In genomic region chr7:76514926-76515325, GRCh38 we compare ENCODE assay signal across 1 cellular context.
TF ChIP-seq lines count a peak whose summit lies in the region.

No MANE protein-coding gene starts in this region.

TF ChIP-seq in K562, 482 proteins besides CTCF, POLR2A, EP300 and RAD21:
- TF ChIP-seq, protein P1, sequence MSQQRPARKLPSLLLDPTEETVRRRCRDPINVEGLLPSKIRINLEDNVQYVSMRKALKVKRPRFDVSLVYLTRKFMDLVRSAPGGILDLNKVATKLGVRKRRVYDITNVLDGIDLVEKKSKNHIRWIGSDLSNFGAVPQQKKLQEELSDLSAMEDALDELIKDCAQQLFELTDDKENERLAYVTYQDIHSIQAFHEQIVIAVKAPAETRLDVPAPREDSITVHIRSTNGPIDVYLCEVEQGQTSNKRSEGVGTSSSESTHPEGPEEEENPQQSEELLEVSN (IDR thresholded peaks at IDR 0.05; ENCODE audit: borderline replicate concordance in 1 of 2, extremely low read depth in 1 of 2, insufficient read depth in 1 of 2, insufficient read length in 1 of 2, low read depth in 1 of 2, low read length in 1 of 2, poor library complexity in 1 of 2, severe bottlenecking in 1 of 2): peak in 1 of 2 experiments; percentile 51
- TF ChIP-seq FOXJ3 (CRISPR knock-in tag; IDR thresholded peaks at IDR 0.05) (no peak), ZNF583 (CRISPR knock-in tag; IDR thresholded peaks at IDR 0.05) (no peak), POLR2AphosphoS5 (IDR thresholded peaks at IDR 0.05; ENCODE audit: control insufficient read depth, insufficient read depth, low read depth, low read length) (no peak), BRCA1 (IDR thresholded peaks at IDR 0.05) (no peak), BRCA1 (CRISPR knock-in tag; IDR thresholded peaks at IDR 0.05) (no peak), USF1 (CRISPR knock-in tag; IDR thresholded peaks at IDR 0.05) (no peak), ATF1 (CRISPR knock-in tag; IDR thresholded peaks at IDR 0.05) (no peak), ATF1 (tag; IDR thresholded peaks at IDR 0.05) (no peak), BHLHE40 (IDR thresholded peaks at IDR 0.05; ENCODE audit: low read length) (peak; percentile 70), RBM17 (IDR thresholded peaks at IDR 0.05; ENCODE audit: borderline replicate concordance, low read depth, low read length) (no peak), HOMEZ (CRISPR knock-in tag; IDR thresholded peaks at IDR 0.05) (no peak), TAF9B (IDR thresholded peaks at IDR 0.05; ENCODE audit: partially characterized antibody) (no peak), POLR2G (IDR thresholded peaks at IDR 0.05; ENCODE audit: low read depth, low read length) (no peak), ZBTB11 (CRISPR knock-in tag; IDR thresholded peaks at IDR 0.05) (no peak), TCFL5 (CRISPR knock-in tag; conservative IDR thresholded peaks at IDR 0.05) (no peak)
- TF ChIP-seq, protein P2, sequence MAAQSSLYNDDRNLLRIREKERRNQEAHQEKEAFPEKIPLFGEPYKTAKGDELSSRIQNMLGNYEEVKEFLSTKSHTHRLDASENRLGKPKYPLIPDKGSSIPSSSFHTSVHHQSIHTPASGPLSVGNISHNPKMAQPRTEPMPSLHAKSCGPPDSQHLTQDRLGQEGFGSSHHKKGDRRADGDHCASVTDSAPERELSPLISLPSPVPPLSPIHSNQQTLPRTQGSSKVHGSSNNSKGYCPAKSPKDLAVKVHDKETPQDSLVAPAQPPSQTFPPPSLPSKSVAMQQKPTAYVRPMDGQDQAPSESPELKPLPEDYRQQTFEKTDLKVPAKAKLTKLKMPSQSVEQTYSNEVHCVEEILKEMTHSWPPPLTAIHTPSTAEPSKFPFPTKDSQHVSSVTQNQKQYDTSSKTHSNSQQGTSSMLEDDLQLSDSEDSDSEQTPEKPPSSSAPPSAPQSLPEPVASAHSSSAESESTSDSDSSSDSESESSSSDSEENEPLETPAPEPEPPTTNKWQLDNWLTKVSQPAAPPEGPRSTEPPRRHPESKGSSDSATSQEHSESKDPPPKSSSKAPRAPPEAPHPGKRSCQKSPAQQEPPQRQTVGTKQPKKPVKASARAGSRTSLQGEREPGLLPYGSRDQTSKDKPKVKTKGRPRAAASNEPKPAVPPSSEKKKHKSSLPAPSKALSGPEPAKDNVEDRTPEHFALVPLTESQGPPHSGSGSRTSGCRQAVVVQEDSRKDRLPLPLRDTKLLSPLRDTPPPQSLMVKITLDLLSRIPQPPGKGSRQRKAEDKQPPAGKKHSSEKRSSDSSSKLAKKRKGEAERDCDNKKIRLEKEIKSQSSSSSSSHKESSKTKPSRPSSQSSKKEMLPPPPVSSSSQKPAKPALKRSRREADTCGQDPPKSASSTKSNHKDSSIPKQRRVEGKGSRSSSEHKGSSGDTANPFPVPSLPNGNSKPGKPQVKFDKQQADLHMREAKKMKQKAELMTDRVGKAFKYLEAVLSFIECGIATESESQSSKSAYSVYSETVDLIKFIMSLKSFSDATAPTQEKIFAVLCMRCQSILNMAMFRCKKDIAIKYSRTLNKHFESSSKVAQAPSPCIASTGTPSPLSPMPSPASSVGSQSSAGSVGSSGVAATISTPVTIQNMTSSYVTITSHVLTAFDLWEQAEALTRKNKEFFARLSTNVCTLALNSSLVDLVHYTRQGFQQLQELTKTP (IDR thresholded peaks at IDR 0.05; ENCODE audit: low read depth in 1 of 2, partially characterized antibody in 2 of 2): no peak
- TF ChIP-seq, protein P3, sequence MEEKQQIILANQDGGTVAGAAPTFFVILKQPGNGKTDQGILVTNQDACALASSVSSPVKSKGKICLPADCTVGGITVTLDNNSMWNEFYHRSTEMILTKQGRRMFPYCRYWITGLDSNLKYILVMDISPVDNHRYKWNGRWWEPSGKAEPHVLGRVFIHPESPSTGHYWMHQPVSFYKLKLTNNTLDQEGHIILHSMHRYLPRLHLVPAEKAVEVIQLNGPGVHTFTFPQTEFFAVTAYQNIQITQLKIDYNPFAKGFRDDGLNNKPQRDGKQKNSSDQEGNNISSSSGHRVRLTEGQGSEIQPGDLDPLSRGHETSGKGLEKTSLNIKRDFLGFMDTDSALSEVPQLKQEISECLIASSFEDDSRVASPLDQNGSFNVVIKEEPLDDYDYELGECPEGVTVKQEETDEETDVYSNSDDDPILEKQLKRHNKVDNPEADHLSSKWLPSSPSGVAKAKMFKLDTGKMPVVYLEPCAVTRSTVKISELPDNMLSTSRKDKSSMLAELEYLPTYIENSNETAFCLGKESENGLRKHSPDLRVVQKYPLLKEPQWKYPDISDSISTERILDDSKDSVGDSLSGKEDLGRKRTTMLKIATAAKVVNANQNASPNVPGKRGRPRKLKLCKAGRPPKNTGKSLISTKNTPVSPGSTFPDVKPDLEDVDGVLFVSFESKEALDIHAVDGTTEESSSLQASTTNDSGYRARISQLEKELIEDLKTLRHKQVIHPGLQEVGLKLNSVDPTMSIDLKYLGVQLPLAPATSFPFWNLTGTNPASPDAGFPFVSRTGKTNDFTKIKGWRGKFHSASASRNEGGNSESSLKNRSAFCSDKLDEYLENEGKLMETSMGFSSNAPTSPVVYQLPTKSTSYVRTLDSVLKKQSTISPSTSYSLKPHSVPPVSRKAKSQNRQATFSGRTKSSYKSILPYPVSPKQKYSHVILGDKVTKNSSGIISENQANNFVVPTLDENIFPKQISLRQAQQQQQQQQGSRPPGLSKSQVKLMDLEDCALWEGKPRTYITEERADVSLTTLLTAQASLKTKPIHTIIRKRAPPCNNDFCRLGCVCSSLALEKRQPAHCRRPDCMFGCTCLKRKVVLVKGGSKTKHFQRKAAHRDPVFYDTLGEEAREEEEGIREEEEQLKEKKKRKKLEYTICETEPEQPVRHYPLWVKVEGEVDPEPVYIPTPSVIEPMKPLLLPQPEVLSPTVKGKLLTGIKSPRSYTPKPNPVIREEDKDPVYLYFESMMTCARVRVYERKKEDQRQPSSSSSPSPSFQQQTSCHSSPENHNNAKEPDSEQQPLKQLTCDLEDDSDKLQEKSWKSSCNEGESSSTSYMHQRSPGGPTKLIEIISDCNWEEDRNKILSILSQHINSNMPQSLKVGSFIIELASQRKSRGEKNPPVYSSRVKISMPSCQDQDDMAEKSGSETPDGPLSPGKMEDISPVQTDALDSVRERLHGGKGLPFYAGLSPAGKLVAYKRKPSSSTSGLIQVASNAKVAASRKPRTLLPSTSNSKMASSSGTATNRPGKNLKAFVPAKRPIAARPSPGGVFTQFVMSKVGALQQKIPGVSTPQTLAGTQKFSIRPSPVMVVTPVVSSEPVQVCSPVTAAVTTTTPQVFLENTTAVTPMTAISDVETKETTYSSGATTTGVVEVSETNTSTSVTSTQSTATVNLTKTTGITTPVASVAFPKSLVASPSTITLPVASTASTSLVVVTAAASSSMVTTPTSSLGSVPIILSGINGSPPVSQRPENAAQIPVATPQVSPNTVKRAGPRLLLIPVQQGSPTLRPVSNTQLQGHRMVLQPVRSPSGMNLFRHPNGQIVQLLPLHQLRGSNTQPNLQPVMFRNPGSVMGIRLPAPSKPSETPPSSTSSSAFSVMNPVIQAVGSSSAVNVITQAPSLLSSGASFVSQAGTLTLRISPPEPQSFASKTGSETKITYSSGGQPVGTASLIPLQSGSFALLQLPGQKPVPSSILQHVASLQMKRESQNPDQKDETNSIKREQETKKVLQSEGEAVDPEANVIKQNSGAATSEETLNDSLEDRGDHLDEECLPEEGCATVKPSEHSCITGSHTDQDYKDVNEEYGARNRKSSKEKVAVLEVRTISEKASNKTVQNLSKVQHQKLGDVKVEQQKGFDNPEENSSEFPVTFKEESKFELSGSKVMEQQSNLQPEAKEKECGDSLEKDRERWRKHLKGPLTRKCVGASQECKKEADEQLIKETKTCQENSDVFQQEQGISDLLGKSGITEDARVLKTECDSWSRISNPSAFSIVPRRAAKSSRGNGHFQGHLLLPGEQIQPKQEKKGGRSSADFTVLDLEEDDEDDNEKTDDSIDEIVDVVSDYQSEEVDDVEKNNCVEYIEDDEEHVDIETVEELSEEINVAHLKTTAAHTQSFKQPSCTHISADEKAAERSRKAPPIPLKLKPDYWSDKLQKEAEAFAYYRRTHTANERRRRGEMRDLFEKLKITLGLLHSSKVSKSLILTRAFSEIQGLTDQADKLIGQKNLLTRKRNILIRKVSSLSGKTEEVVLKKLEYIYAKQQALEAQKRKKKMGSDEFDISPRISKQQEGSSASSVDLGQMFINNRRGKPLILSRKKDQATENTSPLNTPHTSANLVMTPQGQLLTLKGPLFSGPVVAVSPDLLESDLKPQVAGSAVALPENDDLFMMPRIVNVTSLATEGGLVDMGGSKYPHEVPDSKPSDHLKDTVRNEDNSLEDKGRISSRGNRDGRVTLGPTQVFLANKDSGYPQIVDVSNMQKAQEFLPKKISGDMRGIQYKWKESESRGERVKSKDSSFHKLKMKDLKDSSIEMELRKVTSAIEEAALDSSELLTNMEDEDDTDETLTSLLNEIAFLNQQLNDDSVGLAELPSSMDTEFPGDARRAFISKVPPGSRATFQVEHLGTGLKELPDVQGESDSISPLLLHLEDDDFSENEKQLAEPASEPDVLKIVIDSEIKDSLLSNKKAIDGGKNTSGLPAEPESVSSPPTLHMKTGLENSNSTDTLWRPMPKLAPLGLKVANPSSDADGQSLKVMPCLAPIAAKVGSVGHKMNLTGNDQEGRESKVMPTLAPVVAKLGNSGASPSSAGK (IDR thresholded peaks at IDR 0.05): 0 out of 2 replicates have a peak, but pooled peaks have one; percentile 17
